ENCODE assay signal across 1 cellular context in the genomic region with DNA sequence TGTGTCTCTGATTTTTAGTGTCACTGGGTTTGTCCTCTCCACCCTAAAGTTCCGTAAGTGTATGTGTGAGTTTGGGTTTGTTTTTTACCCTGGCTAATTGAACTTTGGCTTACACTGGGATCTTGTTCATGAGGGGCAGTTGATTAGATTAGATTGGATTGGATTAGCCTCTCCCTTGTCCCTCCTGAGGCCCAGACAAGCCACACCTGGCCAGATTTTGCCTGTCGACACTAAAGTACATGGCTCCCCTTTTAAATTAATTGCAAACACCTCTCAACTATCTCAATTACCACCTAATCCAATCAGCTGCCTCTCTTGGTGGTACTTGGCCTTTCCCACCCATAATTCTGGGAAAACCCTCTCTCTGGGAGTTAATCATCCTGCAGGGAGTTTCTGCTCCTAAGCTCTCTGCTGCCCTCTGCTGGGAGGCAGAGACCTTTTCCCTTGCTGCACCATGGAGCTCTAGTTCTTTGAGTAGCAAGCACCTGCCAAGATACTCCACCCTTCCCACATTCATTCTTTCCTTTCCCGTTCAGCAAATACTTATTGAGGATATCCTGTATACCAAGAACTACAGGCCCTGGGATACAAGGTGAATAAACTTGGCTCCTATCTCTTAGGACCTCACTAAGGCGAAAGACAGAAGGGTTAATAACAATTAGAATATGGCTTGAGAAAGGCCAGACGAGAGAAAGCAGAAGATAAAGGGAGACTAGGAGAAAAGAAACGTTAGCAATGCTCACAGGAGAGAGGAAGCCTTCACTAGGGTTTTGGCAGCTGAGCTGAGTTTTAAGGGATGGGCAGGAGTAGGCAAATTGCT.
TF ChIP-seq lines count a peak whose summit lies in the region.

No MANE protein-coding gene starts in this region.

TF ChIP-seq in HepG2, 621 proteins besides CTCF, POLR2A, EP300 and RAD21 (continued from another document and continues in another):
- no peak for TF ChIP-seq ZNF883 (CRISPR knock-in tag; IDR thresholded peaks at IDR 0.05; ENCODE audit: not compliant biosample characterization)
- no peak for TF ChIP-seq ELF4 (CRISPR knock-in tag; IDR thresholded peaks at IDR 0.05; ENCODE audit: borderline replicate concordance)
- TF ChIP-seq ZFP1 (CRISPR knock-in tag; IDR thresholded peaks at IDR 0.05): no peak
- no peak for TF ChIP-seq ZNF850 (CRISPR knock-in tag; conservative IDR thresholded peaks at IDR 0.05)
- TF ChIP-seq ZNF609 (CRISPR knock-in tag; IDR thresholded peaks at IDR 0.05; ENCODE audit: borderline replicate concordance): no peak
- TF ChIP-seq ZNF10 (CRISPR knock-in tag; IDR thresholded peaks at IDR 0.05; ENCODE audit: borderline replicate concordance, low read depth): no peak
- TF ChIP-seq NCOA1 (CRISPR knock-in tag; IDR thresholded peaks at IDR 0.05): no peak
- no peak for TF ChIP-seq NCOR1 (IDR thresholded peaks at IDR 0.05; ENCODE audit: borderline replicate concordance, low read length)
- TF ChIP-seq ZNF274 (CRISPR knock-in tag; IDR thresholded peaks at IDR 0.05): no peak
- TF ChIP-seq, protein P1, sequence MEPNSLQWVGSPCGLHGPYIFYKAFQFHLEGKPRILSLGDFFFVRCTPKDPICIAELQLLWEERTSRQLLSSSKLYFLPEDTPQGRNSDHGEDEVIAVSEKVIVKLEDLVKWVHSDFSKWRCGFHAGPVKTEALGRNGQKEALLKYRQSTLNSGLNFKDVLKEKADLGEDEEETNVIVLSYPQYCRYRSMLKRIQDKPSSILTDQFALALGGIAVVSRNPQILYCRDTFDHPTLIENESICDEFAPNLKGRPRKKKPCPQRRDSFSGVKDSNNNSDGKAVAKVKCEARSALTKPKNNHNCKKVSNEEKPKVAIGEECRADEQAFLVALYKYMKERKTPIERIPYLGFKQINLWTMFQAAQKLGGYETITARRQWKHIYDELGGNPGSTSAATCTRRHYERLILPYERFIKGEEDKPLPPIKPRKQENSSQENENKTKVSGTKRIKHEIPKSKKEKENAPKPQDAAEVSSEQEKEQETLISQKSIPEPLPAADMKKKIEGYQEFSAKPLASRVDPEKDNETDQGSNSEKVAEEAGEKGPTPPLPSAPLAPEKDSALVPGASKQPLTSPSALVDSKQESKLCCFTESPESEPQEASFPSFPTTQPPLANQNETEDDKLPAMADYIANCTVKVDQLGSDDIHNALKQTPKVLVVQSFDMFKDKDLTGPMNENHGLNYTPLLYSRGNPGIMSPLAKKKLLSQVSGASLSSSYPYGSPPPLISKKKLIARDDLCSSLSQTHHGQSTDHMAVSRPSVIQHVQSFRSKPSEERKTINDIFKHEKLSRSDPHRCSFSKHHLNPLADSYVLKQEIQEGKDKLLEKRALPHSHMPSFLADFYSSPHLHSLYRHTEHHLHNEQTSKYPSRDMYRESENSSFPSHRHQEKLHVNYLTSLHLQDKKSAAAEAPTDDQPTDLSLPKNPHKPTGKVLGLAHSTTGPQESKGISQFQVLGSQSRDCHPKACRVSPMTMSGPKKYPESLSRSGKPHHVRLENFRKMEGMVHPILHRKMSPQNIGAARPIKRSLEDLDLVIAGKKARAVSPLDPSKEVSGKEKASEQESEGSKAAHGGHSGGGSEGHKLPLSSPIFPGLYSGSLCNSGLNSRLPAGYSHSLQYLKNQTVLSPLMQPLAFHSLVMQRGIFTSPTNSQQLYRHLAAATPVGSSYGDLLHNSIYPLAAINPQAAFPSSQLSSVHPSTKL (CRISPR knock-in tag; IDR thresholded peaks at IDR 0.05): peak; percentile 37; the same call in 1 of the 2 replicates
- no peak for TF ChIP-seq SNAPC4 (CRISPR knock-in tag; IDR thresholded peaks at IDR 0.05)
- 0 out of 2 replicates have a peak, but pooled peaks have one; percentile 44 for TF ChIP-seq FOXC1 (CRISPR knock-in tag; IDR thresholded peaks at IDR 0.05; ENCODE audit: borderline replicate concordance)
- TF ChIP-seq ARID2 (CRISPR knock-in tag; IDR thresholded peaks at IDR 0.05; ENCODE audit: borderline replicate concordance): no peak
- no peak for TF ChIP-seq ZNF570 (CRISPR knock-in tag; IDR thresholded peaks at IDR 0.05; ENCODE audit: borderline replicate concordance)
- no peak for TF ChIP-seq CAMTA2 (CRISPR knock-in tag; IDR thresholded peaks at IDR 0.05; ENCODE audit: borderline replicate concordance)
- no peak for TF ChIP-seq EZH2 (conservative IDR thresholded peaks at IDR 0.05; ENCODE audit: low read depth, low read length)
- TF ChIP-seq PCBP2 (optimal IDR thresholded peaks at IDR 0.05; ENCODE audit: low read depth, low read length, poor library complexity, severe bottlenecking): no peak
- TF ChIP-seq IRF2 (CRISPR knock-in tag; IDR thresholded peaks at IDR 0.05): peak; percentile 33; the same call in 1 of the 2 replicates
- TF ChIP-seq ZFX (CRISPR knock-in tag; IDR thresholded peaks at IDR 0.05; ENCODE audit: low read depth): no peak
- no peak for TF ChIP-seq BRF2 (CRISPR knock-in tag; IDR thresholded peaks at IDR 0.05)
- TF ChIP-seq, protein P2, sequence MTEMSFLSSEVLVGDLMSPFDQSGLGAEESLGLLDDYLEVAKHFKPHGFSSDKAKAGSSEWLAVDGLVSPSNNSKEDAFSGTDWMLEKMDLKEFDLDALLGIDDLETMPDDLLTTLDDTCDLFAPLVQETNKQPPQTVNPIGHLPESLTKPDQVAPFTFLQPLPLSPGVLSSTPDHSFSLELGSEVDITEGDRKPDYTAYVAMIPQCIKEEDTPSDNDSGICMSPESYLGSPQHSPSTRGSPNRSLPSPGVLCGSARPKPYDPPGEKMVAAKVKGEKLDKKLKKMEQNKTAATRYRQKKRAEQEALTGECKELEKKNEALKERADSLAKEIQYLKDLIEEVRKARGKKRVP (CRISPR knock-in tag; IDR thresholded peaks at IDR 0.05): no peak
- TF ChIP-seq ZNF550 (CRISPR knock-in tag; IDR thresholded peaks at IDR 0.05; ENCODE audit: borderline replicate concordance): no peak
- TF ChIP-seq, protein P3, sequence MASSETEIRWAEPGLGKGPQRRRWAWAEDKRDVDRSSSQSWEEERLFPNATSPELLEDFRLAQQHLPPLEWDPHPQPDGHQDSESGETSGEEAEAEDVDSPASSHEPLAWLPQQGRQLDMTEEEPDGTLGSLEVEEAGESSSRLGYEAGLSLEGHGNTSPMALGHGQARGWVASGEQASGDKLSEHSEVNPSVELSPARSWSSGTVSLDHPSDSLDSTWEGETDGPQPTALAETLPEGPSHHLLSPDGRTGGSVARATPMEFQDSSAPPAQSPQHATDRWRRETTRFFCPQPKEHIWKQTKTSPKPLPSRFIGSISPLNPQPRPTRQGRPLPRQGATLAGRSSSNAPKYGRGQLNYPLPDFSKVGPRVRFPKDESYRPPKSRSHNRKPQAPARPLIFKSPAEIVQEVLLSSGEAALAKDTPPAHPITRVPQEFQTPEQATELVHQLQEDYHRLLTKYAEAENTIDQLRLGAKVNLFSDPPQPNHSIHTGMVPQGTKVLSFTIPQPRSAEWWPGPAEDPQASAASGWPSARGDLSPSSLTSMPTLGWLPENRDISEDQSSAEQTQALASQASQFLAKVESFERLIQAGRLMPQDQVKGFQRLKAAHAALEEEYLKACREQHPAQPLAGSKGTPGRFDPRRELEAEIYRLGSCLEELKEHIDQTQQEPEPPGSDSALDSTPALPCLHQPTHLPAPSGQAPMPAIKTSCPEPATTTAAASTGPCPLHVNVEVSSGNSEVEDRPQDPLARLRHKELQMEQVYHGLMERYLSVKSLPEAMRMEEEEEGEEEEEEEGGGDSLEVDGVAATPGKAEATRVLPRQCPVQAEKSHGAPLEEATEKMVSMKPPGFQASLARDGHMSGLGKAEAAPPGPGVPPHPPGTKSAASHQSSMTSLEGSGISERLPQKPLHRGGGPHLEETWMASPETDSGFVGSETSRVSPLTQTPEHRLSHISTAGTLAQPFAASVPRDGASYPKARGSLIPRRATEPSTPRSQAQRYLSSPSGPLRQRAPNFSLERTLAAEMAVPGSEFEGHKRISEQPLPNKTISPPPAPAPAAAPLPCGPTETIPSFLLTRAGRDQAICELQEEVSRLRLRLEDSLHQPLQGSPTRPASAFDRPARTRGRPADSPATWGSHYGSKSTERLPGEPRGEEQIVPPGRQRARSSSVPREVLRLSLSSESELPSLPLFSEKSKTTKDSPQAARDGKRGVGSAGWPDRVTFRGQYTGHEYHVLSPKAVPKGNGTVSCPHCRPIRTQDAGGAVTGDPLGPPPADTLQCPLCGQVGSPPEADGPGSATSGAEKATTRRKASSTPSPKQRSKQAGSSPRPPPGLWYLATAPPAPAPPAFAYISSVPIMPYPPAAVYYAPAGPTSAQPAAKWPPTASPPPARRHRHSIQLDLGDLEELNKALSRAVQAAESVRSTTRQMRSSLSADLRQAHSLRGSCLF (CRISPR knock-in tag; IDR thresholded peaks at IDR 0.05; ENCODE audit: borderline replicate concordance): no peak
- TF ChIP-seq, protein P4, sequence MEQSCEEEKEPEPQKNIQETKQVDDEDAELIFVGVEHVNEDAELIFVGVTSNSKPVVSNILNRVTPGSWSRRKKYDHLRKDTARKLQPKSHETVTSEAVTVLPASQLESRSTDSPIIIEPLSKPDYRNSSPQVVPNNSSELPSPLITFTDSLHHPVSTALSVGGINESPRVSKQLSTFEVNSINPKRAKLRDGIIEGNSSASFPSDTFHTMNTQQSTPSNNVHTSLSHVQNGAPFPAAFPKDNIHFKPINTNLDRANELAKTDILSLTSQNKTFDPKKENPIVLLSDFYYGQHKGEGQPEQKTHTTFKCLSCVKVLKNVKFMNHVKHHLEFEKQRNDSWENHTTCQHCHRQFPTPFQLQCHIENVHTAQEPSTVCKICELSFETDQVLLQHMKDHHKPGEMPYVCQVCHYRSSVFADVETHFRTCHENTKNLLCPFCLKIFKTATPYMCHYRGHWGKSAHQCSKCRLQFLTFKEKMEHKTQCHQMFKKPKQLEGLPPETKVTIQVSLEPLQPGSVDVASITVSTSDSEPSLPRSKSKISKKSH (CRISPR knock-in tag; IDR thresholded peaks at IDR 0.05; ENCODE audit: borderline replicate concordance): no peak
- no peak for TF ChIP-seq NPAS2 (CRISPR knock-in tag; IDR thresholded peaks at IDR 0.05; ENCODE audit: borderline replicate concordance)
